ENCODE assay signal across 15 cellular contexts in genomic region chr5:27216367-27216941, GRCh38.
DNase-seq lines count a peak whose midpoint lies in the region; ATAC-seq, FAIRE-seq and TF ChIP-seq lines count a peak whose summit lies in the region.
"Had no signal": no experiment of that assay in that cellular context is flagged by ENCODE, and none has a peak within 500 bp of the region (broad histone marks: within the 10 kb centered on the region; RNA-seq: fewer than 3 reads in every experiment).

No MANE protein-coding gene starts in this region.

- H3K4me1 ChIP-seq in SK-N-SH (ENCODE audit: control insufficient read depth in 1 of 2, insufficient read depth in 2 of 2, low read depth in 1 of 2, low read length in 1 of 2) (no peaks in the 10 kb centered on the region; a peak in 1 of 4 replicates), gastrocnemius medialis (no peaks in the 10 kb centered on the region)
- H3K4me1 ChIP-seq in CD8-positive, alpha-beta T cell (ENCODE audit: insufficient read depth, low read length) = no peaks in the 10 kb centered on the region

- intact Hi-C loops in CD8-positive, alpha-beta T cell (cut with DNase I, micrococcal nuclease) = no loop called here
- intact Hi-C loops in gastrocnemius medialis (cut with DNase I; ENCODE audit: low total_unique reads) = no loop called here

- H3K4me3 ChIP-seq in SK-N-SH (ENCODE audit: low read depth in 2 of 2, low read length in 1 of 2) (no peak overlapping the region), gastrocnemius medialis (no peak overlapping the region)
- no peak overlapping the region for H3K4me3 ChIP-seq in CD8-positive, alpha-beta T cell (ENCODE audit: low read depth, low read length)
- H3K4me3 ChIP-seq: GM12878, GM23248, HAP-1 had no signal

- H3K4me1 Mint-ChIP-seq in CD8-positive, alpha-beta T cell (ENCODE audit: low read depth) = no peaks in the 10 kb centered on the region

- H3K27ac Mint-ChIP-seq in CD8-positive, alpha-beta T cell = no peak overlapping the region
- H3K27ac Mint-ChIP-seq: CD4-positive, alpha-beta T cell had no signal

- no peaks in the 10 kb centered on the region for H4K20me1 ChIP-seq in SK-N-SH (ENCODE audit: insufficient read depth)

- no peak overlapping the region for H3K4me2 ChIP-seq in SK-N-SH
- H3K4me2 ChIP-seq: KMS-11 had no signal

- H3K27ac ChIP-seq in SK-N-SH (ENCODE audit: low read depth in 2 of 2, low read length in 1 of 2) (no peak overlapping the region), gastrocnemius medialis (no peak overlapping the region)
- no peak overlapping the region for H3K27ac ChIP-seq in CD8-positive, alpha-beta T cell (ENCODE audit: low read depth, low read length)
- H3K27ac ChIP-seq: C4-2B, GM23248, KMS-11 had no signal

- peak overlapping the region; percentile 9; the same call in 1 of the 2 replicates for H2AFZ ChIP-seq in SK-N-SH (ENCODE audit: low read depth)
- H2AFZ ChIP-seq: GM23248 had no signal

- H3K9ac ChIP-seq in SK-N-SH = no peak overlapping the region
- H3K9ac ChIP-seq: GM23248, KMS-11 had no signal

- TF ChIP-seq POLR2A in gastrocnemius medialis (IDR thresholded peaks at IDR 0.05) = no peak

- no peaks in the 10 kb centered on the region for H3F3A ChIP-seq in SK-N-SH (replicated peaks; ENCODE audit: insufficient read depth)

- TF ChIP-seq RAD21 in SK-N-SH (IDR thresholded peaks at IDR 0.05; ENCODE audit: low read length) = no peak

- in situ Hi-C loops in gastrocnemius medialis (cut with MboI; ENCODE audit: low sequenced_read_pairs in 4 of 4) = no loop called here

- CTCF ChIA-PET in SK-N-SH (lab: Yijun Ruan, JAX) = no interaction called here
- CTCF ChIA-PET in CD8-positive, alpha-beta T cell (lab: Charles Lee) = no interaction called here

- TF ChIP-seq CTCF in D721Med (IDR thresholded peaks at IDR 0.05; ENCODE audit: insufficient read depth, missing control alignments) (no peak), SK-N-SH (IDR thresholded peaks at IDR 0.05) (no peak), gastrocnemius medialis (IDR thresholded peaks at IDR 0.05 in 4 of 5, conservative IDR thresholded peaks at IDR 0.05 in 1 of 5) (no peak)
- TF ChIP-seq CTCF in CD8-positive, alpha-beta T cell (IDR thresholded peaks at IDR 0.05) = no peak

- H3K9me3 ChIP-seq in SK-N-SH (no peaks in the 10 kb centered on the region), gastrocnemius medialis (no peaks in the 10 kb centered on the region)
- no peaks in the 10 kb centered on the region for H3K9me3 ChIP-seq in CD8-positive, alpha-beta T cell (ENCODE audit: low read length)
- H3K9me3 ChIP-seq: HAP-1 had no signal

- no peak overlapping the region for H3K4me3 Mint-ChIP-seq in CD8-positive, alpha-beta T cell
- H3K4me3 Mint-ChIP-seq: CD4-positive, alpha-beta T cell had no signal

- no peaks in the 10 kb centered on the region; the same call in 1 of the 2 replicates for H3K27me3 ChIP-seq in SK-N-SH (ENCODE audit: insufficient read depth)
- no peaks in the 10 kb centered on the region for H3K27me3 ChIP-seq in CD8-positive, alpha-beta T cell (ENCODE audit: insufficient read depth, low read length)
- H3K27me3 ChIP-seq in gastrocnemius medialis = no peaks in the 10 kb centered on the region

- H3K9me3 Mint-ChIP-seq in CD8-positive, alpha-beta T cell = peaks cover 14% of the 10 kb centered on the region

- POLR2A ChIA-PET in SK-N-SH (lab: Yijun Ruan, JAX) = no interaction called here
- POLR2A ChIA-PET in CD8-positive, alpha-beta T cell (lab: Charles Lee) = no interaction called here

- no peaks in the 10 kb centered on the region for H3K27me3 Mint-ChIP-seq in CD8-positive, alpha-beta T cell (ENCODE audit: low read depth)
- H3K27me3 Mint-ChIP-seq: CD4-positive, alpha-beta T cell had no signal

- DNase-seq in D721Med (ENCODE audit: insufficient read length, low spot score) = no peak
- DNase-seq in SK-N-SH = no peak
- peak; percentile 1 for DNase-seq in fibroblast of gingiva (ENCODE audit: low read depth)
- DNase-seq in DMS53 (lab: John Stamatoyannopoulos, UW) = no peak
- no peak for DNase-seq in CD8-positive, alpha-beta T cell
- DNase-seq in HK-2 (ENCODE audit: unreplicated experiment) = no peak
- DNase-seq in gastrocnemius medialis = no peak
- DNase-seq: CD4-positive, alpha-beta T cell; DND-41; EL; GM23248 had no signal

- no peak for TF ChIP-seq EP300 in SK-N-SH (IDR thresholded peaks at IDR 0.05; ENCODE audit: borderline replicate concordance in 1 of 2, low read depth in 1 of 2, low read length in 1 of 2)

- no peak for ATAC-seq in CD8-positive, alpha-beta T cell
- no peak for ATAC-seq in gastrocnemius medialis
- ATAC-seq: GM12878 had no signal

- FAIRE-seq in D721Med (lab: Jason Lieb, UNC) = peak; percentile 41
- FAIRE-seq: GM12878 had no signal

- 38% methylated on average over 3 of the region's 3 CpGs for WGBS in SK-N-SH (ENCODE audit: low lambda C conversion rate)

- H3K9me2 ChIP-seq in SK-N-SH = no peaks in the 10 kb centered on the region

- no peaks in the 10 kb centered on the region for H3K79me2 ChIP-seq in SK-N-SH (ENCODE audit: insufficient read depth)

- H3K36me3 ChIP-seq in SK-N-SH (replicated peaks in 1 of 2; ENCODE audit: control insufficient read depth in 1 of 2, insufficient read depth in 2 of 2, low read length in 1 of 2) = no peaks in the 10 kb centered on the region
- H3K36me3 ChIP-seq in CD8-positive, alpha-beta T cell (ENCODE audit: insufficient read depth, low read length) = no peaks in the 10 kb centered on the region
- H3K36me3 ChIP-seq in gastrocnemius medialis = no peaks in the 10 kb centered on the region
- H3K36me3 ChIP-seq: HAP-1 had no signal

- H3K36me3 Mint-ChIP-seq in CD8-positive, alpha-beta T cell = no peaks in the 10 kb centered on the region

TF ChIP-seq in SK-N-SH, 30 proteins besides CTCF, POLR2A, EP300 and RAD21:
- TF ChIP-seq FOSL2 (IDR thresholded peaks at IDR 0.05; ENCODE audit: borderline replicate concordance, low read depth) (no peak), USF1 (IDR thresholded peaks at IDR 0.05; ENCODE audit: borderline replicate concordance, low read depth) (no peak), SMC3 (IDR thresholded peaks at IDR 0.05; ENCODE audit: low read depth, low read length) (no peak), SIN3A (IDR thresholded peaks at IDR 0.05; ENCODE audit: borderline replicate concordance, low read depth, low read length) (no peak), IRF3 (IDR thresholded peaks at IDR 0.05; ENCODE audit: low read depth, low read length) (no peak), TEAD4 (IDR thresholded peaks at IDR 0.05; ENCODE audit: borderline replicate concordance, insufficient read depth) (no peak), POLR2AphosphoS5 (IDR thresholded peaks at IDR 0.05; ENCODE audit: low read depth, low read length) (no peak), FOXJ3 (CRISPR knock-in tag; IDR thresholded peaks at IDR 0.05) (no peak)
